12 cellular contexts compared by ENCODE assay signal in the genomic region with DNA sequence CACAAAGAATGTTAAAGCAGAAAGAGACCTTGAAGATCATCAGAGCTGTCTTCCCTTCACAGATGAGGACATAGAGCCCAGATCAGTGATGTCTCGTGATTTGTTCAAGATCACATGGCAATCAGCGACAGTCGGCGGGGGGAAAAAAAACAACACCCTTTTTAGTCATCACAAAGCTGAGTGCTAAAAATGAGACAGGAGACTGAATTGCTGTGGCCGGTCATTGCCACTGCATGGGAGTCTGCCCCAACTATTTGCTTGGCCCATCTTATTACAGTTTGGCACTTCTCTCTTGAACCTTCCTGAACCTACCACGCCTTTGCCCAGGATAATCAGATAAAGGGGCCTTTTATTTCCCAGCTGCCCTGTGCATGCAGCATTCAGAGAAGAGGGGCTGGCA. TPM values are rescaled to one million over a fixed set of nuclear protein-coding genes. Genes with fewer than 3 reads are reported as not detected.
DNase-seq lines count a peak whose midpoint lies in the region; ATAC-seq, FAIRE-seq and TF ChIP-seq lines count a peak whose summit lies in the region.
"Had no signal": no experiment of that assay in that cellular context is flagged by ENCODE, and none has a peak within 500 bp of the region (broad histone marks: within the 10 kb centered on the region; RNA-seq: fewer than 3 reads in every experiment).

No MANE protein-coding gene starts in this region.

- peak overlapping the region; percentile 37 for H3K27ac ChIP-seq in cardiac muscle cell
- no peak overlapping the region for H3K27ac ChIP-seq in heart left ventricle
- no peak overlapping the region for H3K27ac ChIP-seq in GM12878 (ENCODE audit: control insufficient read depth, insufficient read depth)
- H3K27ac ChIP-seq in tibial artery: peak overlapping the region; percentile 70 to 75
- H3K27ac ChIP-seq: SK-N-MC had no signal

- peak; percentile 59 for TF ChIP-seq RAD21 in GM12878 (IDR thresholded peaks at IDR 0.05; ENCODE audit: insufficient read depth, low read depth, low read length)

- TF ChIP-seq POLR2A in heart left ventricle (IDR thresholded peaks at IDR 0.05) (no peak), GM12878 (IDR thresholded peaks at IDR 0.05; ENCODE audit: low read depth, low read length) (no peak)

- TF ChIP-seq CTCF in cardiac muscle cell (IDR thresholded peaks at IDR 0.05; ENCODE audit: low read depth, low read length) (no peak), heart left ventricle (IDR thresholded peaks at IDR 0.05) (no peak), GM12878 (IDR thresholded peaks at IDR 0.05 in 2 of 3, conservative IDR thresholded peaks at IDR 0.05 in 1 of 3; ENCODE audit: control insufficient read depth in 2 of 3, extremely low read depth in 1 of 3, insufficient read depth in 1 of 3, low read depth in 3 of 3, low read length in 3 of 3) (peak in 1 of 3 experiments; percentile 17; a peak in 2 of 6 replicates), tibial artery (IDR thresholded peaks at IDR 0.05) (no peak)

- RAD21 ChIA-PET in GM12878 (lab: Charles Lee; ENCODE audit: unreplicated experiment): interaction anchor here (0.6 to 6.6 kb wide), 20 partner anchors 9 to 489 kb away, joined by 3 to 63 read pairs (median 4); partner anchors contain the start of gene SETBP1

- CTCF ChIA-PET in GM12878 (lab: Yijun Ruan, JAX): interaction anchor here (0.6 to 4.2 kb wide), 17 partner anchors 16 to 489 kb away, joined by 3 to 22 read pairs (median 4); partner anchors contain the start of gene SETBP1

- SMC1A ChIA-PET in GM12878 (lab: Charles Lee; ENCODE audit: uncharacterized antibody, unreplicated experiment): interaction anchor here (1.0 to 13.7 kb wide), 25 partner anchors 9 to 489 kb away, joined by 3 to 216 read pairs (median 5); partner anchors contain the start of gene SETBP1

- H3K36me3 ChIP-seq in cardiac muscle cell: no peaks in the 10 kb centered on the region
- H3K36me3 ChIP-seq in heart left ventricle: peaks cover 0 to 5% (median 0%) of the 10 kb centered on the region in 9 donors
- no peaks in the 10 kb centered on the region for H3K36me3 ChIP-seq in GM12878 (ENCODE audit: control insufficient read depth in 2 of 2, insufficient read depth in 2 of 2, low read length in 1 of 2)
- H3K36me3 ChIP-seq in tibial artery: peaks cover 0 to 7% (median 0%) of the 10 kb centered on the region in 3 donors

- intact Hi-C loops in heart left ventricle (cut with DNase I) (no loop called here), GM12878 (cut with micrococcal nuclease; ENCODE audit: unreplicated experiment) (no loop called here), tibial artery (cut with DNase I; ENCODE audit: low total_unique reads) (no loop called here)

- no peaks in the 10 kb centered on the region for H3K79me2 ChIP-seq in GM12878 (ENCODE audit: control insufficient read depth, insufficient read depth, low read length)

- FAIRE-seq in GM12878 (lab: Jason Lieb, UNC): no peak
- FAIRE-seq: G401.6 had no signal

- no peaks in the 10 kb centered on the region for H3K27me3 ChIP-seq in cardiac muscle cell
- peaks cover 0 to 26% (median 0%) of the 10 kb centered on the region in 9 donors for H3K27me3 ChIP-seq in heart left ventricle
- H3K27me3 ChIP-seq in GM12878 (replicated peaks in 1 of 2; ENCODE audit: control insufficient read depth in 2 of 2, insufficient read depth in 2 of 2, low read length in 1 of 2): no peaks in the 10 kb centered on the region
- no peaks in the 10 kb centered on the region for H3K27me3 ChIP-seq in tibial artery
- H3K27me3 ChIP-seq: ascending aorta had no signal

- no peak for TF ChIP-seq EP300 in GM12878 (IDR thresholded peaks at IDR 0.05; ENCODE audit: borderline replicate concordance in 1 of 2, control insufficient read depth in 1 of 2, low read depth in 2 of 2, low read length in 2 of 2)

- WGBS in heart left ventricle, 4 donors: 90 to 94% (median 91%) methylated on average over 6 of the region's 6 CpGs
- WGBS in GM12878 (ENCODE audit: insufficient coverage, insufficient replicate concordance, low lambda C conversion rate, missing lambda C conversion rate): 0% methylated on average over 6 of the region's 6 CpGs

- H2AFZ ChIP-seq in GM12878 (ENCODE audit: control insufficient read depth, low read depth, low read length): no peak overlapping the region

- H3K4me1 ChIP-seq in cardiac muscle cell (ENCODE audit: low read depth): peaks cover 31% of the 10 kb centered on the region
- H3K4me1 ChIP-seq in heart left ventricle: peaks cover 0 to 53% (median 29%) of the 10 kb centered on the region in 12 donors
- H3K4me1 ChIP-seq in GM12878 (ENCODE audit: control insufficient read depth, insufficient read depth, low read length): peaks cover 64% of the 10 kb centered on the region
- H3K4me1 ChIP-seq in tibial artery: peaks cover 0 to 46% (median 31%) of the 10 kb centered on the region in 4 donors

- H4K20me1 ChIP-seq in GM12878 (ENCODE audit: control insufficient read depth, insufficient read depth): no peaks in the 10 kb centered on the region

- BruUV-seq in GM12878 (replicated peaks; lab: Mats Ljungman, UMichigan): no TSS peak

- POLR2A ChIA-PET in GM12878 (lab: Charles Lee): interaction anchor here (0.9 to 3.1 kb wide), 7 partner anchors 11 to 75 kb away, joined by 3 to 14 read pairs (median 5); no protein-coding TSS in a partner anchor

- in situ Hi-C loops in GM12878 (cut with MboI): no loop called here

- no peaks in the 10 kb centered on the region for H3K9me3 ChIP-seq in cardiac muscle cell (ENCODE audit: low read depth)
- H3K9me3 ChIP-seq in heart left ventricle: no peaks in the 10 kb centered on the region
- H3K9me3 ChIP-seq in GM12878 (replicated peaks; ENCODE audit: control insufficient read depth, insufficient read depth, low read length): no peaks in the 10 kb centered on the region
- no peaks in the 10 kb centered on the region for H3K9me3 ChIP-seq in tibial artery
- H3K9me3 ChIP-seq: ascending aorta had no signal

- H3K4me3 ChIP-seq in cardiac muscle cell (no peak overlapping the region), heart left ventricle (no peak overlapping the region), GM12878 (no peak overlapping the region), tibial artery (no peak overlapping the region)
- H3K4me3 ChIP-seq: ascending aorta, SK-N-MC had no signal

- ATAC-seq in heart left ventricle (no peak), HG02885 (IDR thresholded peaks at IDR 0.05; ENCODE audit: poor library complexity, unreplicated experiment) (peak; percentile 41), GM12878 (peak; percentile 47), GM21515 (IDR thresholded peaks at IDR 0.05; ENCODE audit: unreplicated experiment) (no peak)

- no peak overlapping the region for H3K9ac ChIP-seq in GM12878 (ENCODE audit: control insufficient read depth, insufficient read depth, low read length)

- DNase-seq in cardiac muscle cell (ENCODE audit: low read depth in 1 of 2, low spot score in 1 of 2): no peak
- DNase-seq in heart left ventricle: no peak
- no peak for DNase-seq in GM12878 (ENCODE audit: low read depth, low spot score)
- DNase-seq in tibial artery: no peak
- DNase-seq in NCI-H748 treated with DMSO at 0.1 percent for 48 hours (lab: John Stamatoyannopoulos, UW): no peak
- DNase-seq in NK-92 treated with Interleukin-12 subunit alpha and Interleukin-12 subunit beta, amount 100 ng/mL, for 24 hours (lab: John Stamatoyannopoulos, UW): no peak
- DNase-seq: NCI-H526 treated with DMSO at 0.1 percent for 48 hours had no signal

- no peak overlapping the region for H3K4me2 ChIP-seq in GM12878 (ENCODE audit: control insufficient read depth, insufficient read depth)

TF ChIP-seq in GM12878, 131 proteins besides CTCF, POLR2A, EP300 and RAD21 (continues in another document):
- TF ChIP-seq JUNB (IDR thresholded peaks at IDR 0.05) (0 out of 2 replicates have a peak, but pooled peaks have one; percentile 20), NFIC (IDR thresholded peaks at IDR 0.05; ENCODE audit: low read depth, low read length) (peak; percentile 37; the same call in 1 of the 2 replicates), HSF1 (IDR thresholded peaks at IDR 0.05; ENCODE audit: low read depth, low read length) (0 out of 2 replicates have a peak, but pooled peaks have one; percentile 26), CREM (IDR thresholded peaks at IDR 0.05; ENCODE audit: low read depth) (peak; percentile 47), ZZZ3 (IDR thresholded peaks at IDR 0.05; ENCODE audit: control insufficient read depth, insufficient read length, low read depth) (no peak), SIX5 (IDR thresholded peaks at IDR 0.05; ENCODE audit: low read depth, low read length, severe bottlenecking) (peak; percentile 9), SMAD5 (IDR thresholded peaks at IDR 0.05; ENCODE audit: low read depth) (no peak)

RNA-seq across cellular contexts. Expression of gene SETBP1, which starts 42.7 kb away (rescaled TPM):
- total RNA-seq in cardiac muscle cell (10.7 and 30.6 TPM in 2 replicates), heart left ventricle (10 to 100 TPM in 2 of 9 donors, 1 to 10 TPM in 7; 3.8 to 10.6 (median 6.1) TPM), GM12878 (2014; rRNA removed) (13.5 and 13.7 TPM in 2 replicates), GM12878 (2014; rRNA removed; fragmentation: Illumina TruSeq; extraction: Trizol) (11.9 and 12.5 TPM in 2 replicates), GM12878 (2021) (23.7 and 29.7 TPM in 2 replicates)
- polyA plus RNA-seq in cardiac muscle cell (6.3 and 6.6 TPM in 2 replicates), heart left ventricle (1 to 10 TPM; 1.2 to 1.4 TPM), GM12878 (2011; rRNA removed) (15.0 and 15.4 TPM in 2 replicates), GM12878 (2014; fragmentation: Illumina TruSeq; extraction: Trizol) (9.7 and 10.3 TPM in 2 replicates), GM12878 (2014; fragmentation: Nextera tagmentation; extraction: Ambion mirVana) (1 to 10 TPM in 1 of 2 experiments, under 1 TPM in 1; 0.99 to 2.6 TPM), GM12878 (2014; rRNA removed) (6.9 and 7.0 TPM in 2 replicates), GM12878 (2016; fragmentation: Nextera tagmentation; extraction: Ambion mirVana) (1 to 10 TPM; 4.0 to 4.3 TPM)
- total RNA-seq in GM12878 (2013; cell fraction: nucleolus; rRNA removed): 124 and 128 TPM in 2 replicates
- polyA plus RNA-seq in GM12878 (2011; ENCODE audit: low read depth): 1.9 TPM
- polyA plus RNA-seq in GM12878 (2011; cell fraction: cytosol; rRNA removed): 8.8 and 10.3 TPM in 2 replicates
- 31.0 and 32.9 TPM in 2 replicates for polyA plus RNA-seq in GM12878 (2011; cell fraction: nucleus; rRNA removed)
- 2.0 and 3.2 TPM in 2 replicates for polyA plus RNA-seq in GM12878 (2012)
- 41.5 and 46.6 TPM in 2 replicates for polyA minus RNA-seq in GM12878 (2011; rRNA and poly(A)+ RNA removed)
- polyA minus RNA-seq in GM12878 (2011; cell fraction: cytosol; rRNA and poly(A)+ RNA removed): 9.6 and 12.1 TPM in 2 replicates
- polyA minus RNA-seq in GM12878 (2011; cell fraction: nucleus; rRNA and poly(A)+ RNA removed): 77.5 and 127 TPM in 2 replicates

Comparison
In these comparisons a context has a peak if more than half of its experiments do, and no peak if none do; other contexts are left out.
1. H3K27ac ChIP-seq: peak in cardiac muscle cell (single experiment) and tibial artery (2 of 2); none in heart left ventricle (0 of 12) and GM12878 (single experiment).
2. ATAC-seq: peak in HG02885 (single experiment) and GM12878 (single experiment); none in heart left ventricle (0 of 4) and GM21515 (single experiment).